Comparison of ENCODE assay signal across 24 cellular contexts in the genomic region with DNA sequence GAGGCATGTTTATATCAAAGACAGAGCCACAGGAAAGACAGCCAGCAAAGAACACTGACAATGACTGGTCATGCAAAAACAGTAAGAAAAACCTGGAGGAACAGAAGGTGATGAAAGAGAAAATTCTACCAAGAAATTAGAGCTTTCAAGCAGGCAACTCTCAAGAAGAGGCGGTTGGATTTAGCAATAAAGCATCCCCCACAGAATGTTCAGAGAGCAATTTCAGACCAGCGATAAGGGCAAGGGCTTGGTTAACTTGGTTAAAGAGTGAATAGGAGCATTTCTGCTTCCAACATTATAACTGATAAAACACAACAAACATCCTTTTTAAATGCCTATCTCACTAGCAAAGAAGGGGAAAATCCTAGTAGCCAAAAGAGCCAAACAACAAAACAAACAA.
"Had no signal": no experiment of that assay in that cellular context is flagged by ENCODE, and none has a peak within 500 bp of the region (broad histone marks: within the 10 kb centered on the region; RNA-seq: fewer than 3 reads in every experiment).

No MANE protein-coding gene starts in this region.

- H3K4me3 Mint-ChIP-seq: effector memory CD8-positive, alpha-beta T cell; memory B cell; mesothelial cell of epicardium; naive B cell; nephron; stimulated activated memory B cell treated with anti-CD40 and anti-IgM and Interleukin-4, amounts not matched to agents 10 μg/mL and 1 μg/mL and 100 μg/mL, for 72 hours; type B pancreatic cell had no signal

- H3K4me1 Mint-ChIP-seq: memory B cell; naive B cell; nephron; stimulated activated memory B cell treated with anti-CD40 and anti-IgM and Interleukin-4, amounts not matched to agents 10 μg/mL and 1 μg/mL and 100 μg/mL, for 72 hours had no signal

- H3K27me3 ChIP-seq: neutrophil, sigmoid colon, spleen, testis, tibial artery had no signal

- H3K27me3 Mint-ChIP-seq: effector memory CD8-positive, alpha-beta T cell; type B pancreatic cell had no signal

- ATAC-seq: effector memory CD8-positive, alpha-beta T cell; left lobe of liver; mucosa of descending colon; psoas muscle; right cardiac atrium; stimulated activated memory B cell treated with anti-CD40 and anti-IgM and Interleukin-4, amounts not matched to agents 10 μg/mL and 1 μg/mL and 100 μg/mL, for 72 hours; stimulated activated naive CD8-positive, alpha-beta T cell treated with anti-CD3 and anti-CD28 coated beads, Interleukin-15, Interleukin-2, amounts not matched to agents 100 U/mL and 50 U/mL, for 24 hours had no signal

- DNase-seq: cerebellar nuclear complex; cortex of kidney; effector memory CD8-positive, alpha-beta T cell; head of caudate nucleus; mucosa of descending colon; naive B cell; posterior cingulate gyrus; psoas muscle; right cardiac atrium; sigmoid colon; spleen; stimulated activated CD4-positive, alpha-beta T cell treated with anti-CD3 and anti-CD28 coated beads, Interleukin-4, amount 100 ng/mL, for 4 hours; stimulated activated naive CD8-positive, alpha-beta T cell treated with anti-CD3 and anti-CD28 coated beads, Interleukin-15, Interleukin-2, amounts not matched to agents 100 U/mL and 50 U/mL, for 24 hours; substantia nigra; testis; tibial artery had no signal

- H3K36me3 Mint-ChIP-seq: memory B cell; mesothelial cell of epicardium; naive B cell; stimulated activated memory B cell treated with anti-CD40 and anti-IgM and Interleukin-4, amounts not matched to agents 10 μg/mL and 1 μg/mL and 100 μg/mL, for 72 hours; type B pancreatic cell had no signal

- H3K27ac Mint-ChIP-seq: effector memory CD8-positive, alpha-beta T cell; memory B cell; mesothelial cell of epicardium; naive B cell; nephron; stimulated activated memory B cell treated with anti-CD40 and anti-IgM and Interleukin-4, amounts not matched to agents 10 μg/mL and 1 μg/mL and 100 μg/mL, for 72 hours; type B pancreatic cell had no signal

- H3K4me1 ChIP-seq: psoas muscle, spleen, testis, tibial artery had no signal

- H3K9me3 ChIP-seq: mucosa of descending colon, neutrophil, psoas muscle, sigmoid colon, spleen, testis, tibial artery had no signal

- H3K4me3 ChIP-seq: lung, mucosa of descending colon, psoas muscle, sigmoid colon, spleen, testis, tibial artery had no signal

- H3K27ac ChIP-seq: neutrophil, psoas muscle, sigmoid colon, spleen, testis, tibial artery had no signal

- H3K9me3 Mint-ChIP-seq: memory B cell; mesothelial cell of epicardium; nephron; stimulated activated memory B cell treated with anti-CD40 and anti-IgM and Interleukin-4, amounts not matched to agents 10 μg/mL and 1 μg/mL and 100 μg/mL, for 72 hours had no signal

- H3K36me3 ChIP-seq: neutrophil, sigmoid colon, spleen, tibial artery had no signal
